19 cellular contexts compared by ENCODE assay signal in the genomic region with DNA sequence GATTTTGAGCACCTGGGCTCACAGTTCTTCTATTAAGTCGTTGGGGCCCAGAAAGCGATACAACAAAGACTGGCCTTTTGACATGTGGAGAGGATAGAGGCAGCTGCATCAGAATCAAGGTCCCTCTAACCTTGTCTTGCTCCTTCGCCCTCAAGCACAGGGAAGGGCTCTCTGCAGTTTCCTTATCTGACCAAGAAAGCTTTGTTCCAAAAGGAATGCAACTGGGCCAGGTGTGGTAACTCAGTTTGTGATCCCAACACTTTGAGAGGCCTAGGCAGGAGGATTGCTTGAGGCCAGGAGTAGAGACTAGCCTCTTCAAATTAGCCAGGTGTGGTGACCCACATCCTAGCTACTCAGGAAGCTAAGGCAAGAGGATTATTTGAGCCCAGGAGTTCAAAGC. TPM values are rescaled to one million over a fixed set of nuclear protein-coding genes. Genes with fewer than 3 reads are reported as not detected.
"Had no signal": no experiment of that assay in that cellular context is flagged by ENCODE, and none has a peak within 500 bp of the region (broad histone marks: within the 10 kb centered on the region; RNA-seq: fewer than 3 reads in every experiment).

No MANE protein-coding gene starts in this region.

- ATAC-seq: left lobe of liver; naive thymus-derived CD4-positive, alpha-beta T cell had no signal

- H3K4me3 ChIP-seq: colonic mucosa, hepatocyte, right atrium auricular region, stomach, thoracic aorta had no signal

- H3K9me3 ChIP-seq: colonic mucosa, right atrium auricular region, stomach, thoracic aorta had no signal

- H3K4me3 Mint-ChIP-seq: type B pancreatic cell had no signal

- H3K36me3 ChIP-seq: colonic mucosa, right atrium auricular region, stomach, thoracic aorta had no signal

- H2AFZ ChIP-seq: hepatocyte had no signal

- H3K4me2 ChIP-seq: hepatocyte had no signal

- H3K27ac Mint-ChIP-seq: naive thymus-derived CD4-positive, alpha-beta T cell; type B pancreatic cell had no signal

- H3K27me3 Mint-ChIP-seq: type B pancreatic cell had no signal

- DNase-seq: dermis blood vessel endothelial cell; effector CD4-positive, alpha-beta T cell; foreskin melanocyte; kidney glomerular epithelial cell; mammary epithelial cell; midbrain; naive thymus-derived CD4-positive, alpha-beta T cell; stimulated activated CD4-positive, alpha-beta T cell treated with anti-CD3 and anti-CD28 coated beads, Interleukin-12 subunit alpha, Interleukin-12 subunit beta, amount 100 ng/mL, for 4 hours; stimulated activated naive CD4-positive, alpha-beta T cell; stomach; substantia nigra had no signal

- H3K27ac ChIP-seq: colonic mucosa, hepatocyte, right atrium auricular region, stomach, thoracic aorta had no signal

- H3K27me3 ChIP-seq: colonic mucosa, hepatocyte, right atrium auricular region had no signal

- H3K79me2 ChIP-seq: hepatocyte had no signal

- H3K4me1 ChIP-seq: colonic mucosa, right atrium auricular region had no signal

- H3K9me3 Mint-ChIP-seq: type B pancreatic cell had no signal

RNA-seq across cellular contexts. Expression of a gene that starts 32.2 kb away (rescaled TPM):
- total RNA-seq: dermis blood vessel endothelial cell, left lobe of liver, osteocyte, posterior vena cava, right atrium auricular region had no signal
- polyA plus RNA-seq: mammary epithelial cell had no signal
